8 cellular contexts compared by ENCODE assay signal in genomic region chr19:53333071-53333465, GRCh38. TPM values are rescaled to one million over a fixed set of nuclear protein-coding genes. Genes with fewer than 3 reads are reported as not detected.
DNase-seq lines count a peak whose midpoint lies in the region; ATAC-seq and TF ChIP-seq lines count a peak whose summit lies in the region.

No MANE protein-coding gene starts in this region.

- H3K9me3 ChIP-seq in SJSA1 (replicated peaks) (no peaks in the 10 kb centered on the region; the same call in 1 of the 2 replicates), body of pancreas (peaks cover 0 to 6% (median 0%) of the 10 kb centered on the region in 3 donors)

- intact Hi-C loops in body of pancreas (cut with DNase I), result loop anchor here (10.0 kb wide), 1 partner anchor 138 kb away; the partner anchor contains the start of gene ZNF665

- DNase-seq in AG08396 (ENCODE audit: low spot score) (peak; percentile 29), SJSA1 (ENCODE audit: low read depth in 1 of 2, low spot score in 2 of 2) (peak in 1 of 2 experiments; percentile 57), body of pancreas (peak; percentile 51 to 59 (median 52)), immature natural killer cell (no peak), NK-92 (lab: John Stamatoyannopoulos, UW; ENCODE audit: unreplicated experiment) (no peak)
- peak; percentile 30 to 33 for DNase-seq in stimulated activated CD4-positive, alpha-beta T cell treated with anti-CD3 and anti-CD28 coated beads, Interleukin-2, amount 100 ng/mL, for 24 hours

- peak overlapping the region; percentile 91 to 99 (median 97) for H3K4me3 Mint-ChIP-seq in immature natural killer cell

- peaks cover 7 to 17% (median 12%) of the 10 kb centered on the region in 3 donors for H3K36me3 Mint-ChIP-seq in immature natural killer cell

- ATAC-seq in GM21786 (IDR thresholded peaks at IDR 0.05; ENCODE audit: unreplicated experiment) (peak; percentile 18), body of pancreas (peak; percentile 42), HG03039 (IDR thresholded peaks at IDR 0.05; ENCODE audit: unreplicated experiment) (no peak)

- H3K27ac ChIP-seq in SJSA1, result no peak overlapping the region
- peak overlapping the region; percentile 30 to 78 (median 61) for H3K27ac ChIP-seq in body of pancreas

- H3K36me3 ChIP-seq in SJSA1 (peaks cover 5% of the 10 kb centered on the region), body of pancreas (replicated peaks in 1 of 2; ENCODE audit: insufficient read depth in 1 of 2, low read depth in 2 of 2) (no peaks in the 10 kb centered on the region)

- H3K4me3 ChIP-seq in SJSA1 (peak overlapping the region; percentile 58), body of pancreas (peak overlapping the region in 1 of 2 donors; percentile 31)

- 0% methylated on average over 14 of the region's 14 CpGs for WGBS in body of pancreas, 2 donors

- peaks cover 14 to 22% (median 16%) of the 10 kb centered on the region in 6 donors for H3K9me3 Mint-ChIP-seq in immature natural killer cell

- TF ChIP-seq POLR2A in body of pancreas (IDR thresholded peaks at IDR 0.05), result no peak

- H3K4me1 ChIP-seq in SJSA1 (replicated peaks), result no peaks in the 10 kb centered on the region
- peaks cover 12% of the 10 kb centered on the region for H3K4me1 ChIP-seq in body of pancreas

- H3K27me3 ChIP-seq in SJSA1 (replicated peaks) (no peaks in the 10 kb centered on the region), body of pancreas (no peaks in the 10 kb centered on the region)

- H3K4me1 Mint-ChIP-seq in immature natural killer cell, result peaks cover 30 to 51% of the 10 kb centered on the region in 2 donors

- TF ChIP-seq CTCF in body of pancreas (IDR thresholded peaks at IDR 0.05), result no peak

- H3K27ac Mint-ChIP-seq in immature natural killer cell, result peak overlapping the region; percentile 84 to 96 (median 92)

- peaks cover 2 to 32% (median 19%) of the 10 kb centered on the region in 3 donors for H3K27me3 Mint-ChIP-seq in immature natural killer cell (ENCODE audit: low read depth in 3 of 3)

RNA-seq across cellular contexts. Expression of gene ZNF845, which starts 0.5 kb away (rescaled TPM):
- total RNA-seq in SJSA1 (2014; rRNA removed; shearing (Covaris generic)), result 7.6 and 9.5 TPM in 2 replicates
- 1 to 10 TPM; 3.0 to 4.2 TPM for total RNA-seq in body of pancreas
- 1 to 10 TPM; 3.1 to 8.8 (median 6.4) TPM for polyA plus RNA-seq in immature natural killer cell

RNA-seq across cellular contexts. Expression of gene ZNF525, which starts 32.4 kb away (rescaled TPM):
- 5.0 and 6.3 TPM in 2 replicates for total RNA-seq in SJSA1 (2014; rRNA removed; shearing (Covaris generic))
- total RNA-seq in body of pancreas, result 10 to 100 TPM; 12.2 to 14.2 TPM
- polyA plus RNA-seq in immature natural killer cell, result 10 to 100 TPM in 1 of 3 donors, 1 to 10 TPM in 1, not detected in 1; 4.8 to 10.9 TPM

Comparison
In these comparisons a context has a peak if more than half of its experiments do, and no peak if none do; other contexts are left out.
1. DNase-seq: peak in AG08396 (single experiment), body of pancreas (4 of 4) and stimulated activated CD4-positive, alpha-beta T cell treated with anti-CD3 and anti-CD28 coated beads, Interleukin-2, amount 100 ng/mL, for 24 hours (2 of 2); none in immature natural killer cell (0 of 3) and NK-92 (single experiment).